In the genomic region with DNA sequence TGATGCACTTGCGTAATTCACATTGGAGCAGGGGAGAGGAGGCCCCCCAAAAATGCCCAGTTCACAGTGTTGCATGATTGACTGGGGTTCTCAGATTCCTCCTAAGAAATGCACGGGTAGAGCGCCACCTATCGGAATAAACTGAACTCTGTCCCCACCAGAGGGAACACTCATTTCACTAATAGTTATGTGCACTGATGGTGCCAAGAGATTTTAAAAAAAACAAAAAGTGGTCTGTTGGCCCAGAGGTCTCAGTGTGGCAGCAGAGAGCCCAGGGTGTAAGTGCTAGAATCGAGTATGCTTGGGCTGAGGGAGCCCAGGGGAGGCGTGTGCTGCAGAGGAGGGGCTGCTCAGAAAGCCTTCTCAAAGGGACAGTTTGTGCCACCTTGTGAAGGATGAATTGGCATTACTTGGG, we compare ENCODE assay signal across 8 cellular contexts.
DNase-seq lines count a peak whose midpoint lies in the region; ATAC-seq and TF ChIP-seq lines count a peak whose summit lies in the region.

No MANE protein-coding gene starts in this region.

- H3K4me3 ChIP-seq in SU-DHL-6 (ENCODE audit: insufficient read depth, low read length, poor library complexity, severe bottlenecking), result no peak overlapping the region

- peak; percentile 83 for TF ChIP-seq CTCF in SU-DHL-6 (IDR thresholded peaks at IDR 0.05; ENCODE audit: insufficient read depth, low read length, poor library complexity, severe bottlenecking)

- no peaks in the 10 kb centered on the region for H3K27me3 ChIP-seq in SU-DHL-6 (ENCODE audit: low read length)

- no peaks in the 10 kb centered on the region for H3K79me2 ChIP-seq in SU-DHL-6 (ENCODE audit: insufficient read depth, low read length)

- no peaks in the 10 kb centered on the region for H3F3A ChIP-seq in SU-DHL-6 (ENCODE audit: insufficient read depth)

- H3K36me3 ChIP-seq in SU-DHL-6 (ENCODE audit: low read length), result no peaks in the 10 kb centered on the region

- DNase-seq in GDM1 (lab: John Stamatoyannopoulos, UW) (peak; percentile 9), Kasumi-1 (lab: John Stamatoyannopoulos, UW) (peak; percentile 74 to 75), amniotic stem cell (lab: John Stamatoyannopoulos, UW) (peak; percentile 11), hepatic stellate cell (ENCODE audit: low spot score) (peak; percentile 74)
- DNase-seq in stimulated activated CD4-positive, alpha-beta T cell treated with anti-CD3 and anti-CD28 coated beads, Interleukin-12 subunit alpha, Interleukin-12 subunit beta, amount 100 ng/mL, for 4 hours, result peak; percentile 43

- no peak overlapping the region for H3K27ac ChIP-seq in SU-DHL-6 (ENCODE audit: low read depth, low read length)

- H2AFZ ChIP-seq in SU-DHL-6 (ENCODE audit: low read depth, low read length, severe bottlenecking), result no peak overlapping the region

- H3K9me3 ChIP-seq in SU-DHL-6 (ENCODE audit: insufficient read depth, low read length), result no peaks in the 10 kb centered on the region

- no peaks in the 10 kb centered on the region for H4K20me1 ChIP-seq in SU-DHL-6 (ENCODE audit: low read depth, low read length)

- no peak overlapping the region for H3K9ac ChIP-seq in SU-DHL-6 (ENCODE audit: low read length)

- ATAC-seq in GM18520 (IDR thresholded peaks at IDR 0.05; ENCODE audit: unreplicated experiment), result no peak
- ATAC-seq in HG03521 (IDR thresholded peaks at IDR 0.05; ENCODE audit: unreplicated experiment), result no peak

- no peaks in the 10 kb centered on the region for H3K9me2 ChIP-seq in SU-DHL-6 (replicated peaks; ENCODE audit: insufficient read depth, low read length)

- no peak overlapping the region for H3K4me2 ChIP-seq in SU-DHL-6 (ENCODE audit: low read depth, low read length, poor library complexity, severe bottlenecking)

Comparison
In these comparisons a context has a peak if more than half of its experiments do, and no peak if none do; other contexts are left out.
1. DNase-seq: peak in every context shown above with its lines; median percentile 74 in Kasumi-1; 74 in hepatic stellate cell; 43 in stimulated activated CD4-positive, alpha-beta T cell treated with anti-CD3 and anti-CD28 coated beads, Interleukin-12 subunit alpha, Interleukin-12 subunit beta, amount 100 ng/mL, for 4 hours; 11 in amniotic stem cell; 9 in GDM1.